Comparison of ENCODE assay signal across 18 cellular contexts in the genomic region with DNA sequence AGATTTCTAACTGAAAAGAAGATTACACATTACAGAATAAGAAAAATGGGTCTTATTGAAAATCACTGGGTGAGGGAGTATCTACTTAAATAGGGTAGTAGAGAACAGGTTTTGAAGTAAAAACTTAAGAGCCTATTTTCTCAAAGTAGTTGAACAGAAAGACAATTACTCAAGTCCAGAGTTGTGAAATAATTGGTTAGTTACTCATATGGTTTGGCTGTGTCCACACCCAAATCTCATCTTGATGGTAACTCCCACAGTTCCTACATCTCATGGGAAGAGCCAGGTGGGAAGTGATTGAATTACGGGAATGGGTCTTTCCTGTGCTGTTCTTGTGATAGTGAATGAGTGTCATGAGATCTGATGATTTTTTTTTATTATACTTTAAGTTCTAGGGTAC.
"Had no signal": no experiment of that assay in that cellular context is flagged by ENCODE, and none has a peak within 500 bp of the region (broad histone marks: within the 10 kb centered on the region; RNA-seq: fewer than 3 reads in every experiment).

No MANE protein-coding gene starts in this region.

- H3K9me3 Mint-ChIP-seq: activated CD4-positive, alpha-beta memory T cell treated with anti-CD3 and anti-CD28 coated beads, Interleukin-2, amount 10 ng/mL, durations not matched to agents 7 days and 5 days; memory B cell had no signal

- H3K27ac ChIP-seq: colonic mucosa, left lung, prostate gland had no signal

- DNase-seq: activated CD4-positive, alpha-beta memory T cell treated with anti-CD3 and anti-CD28 coated beads, Interleukin-2, amount 10 ng/mL, durations not matched to agents 7 days and 5 days; activated gamma-delta T cell treated with Interleukin-2 at 50 U/mL for 16 hours; activated naive CD8-positive, alpha-beta T cell treated with anti-CD3 and anti-CD28 coated beads, Interleukin-2, amount 10 ng/mL, durations not matched to agents 7 days and 5 days; activated T-cell treated with anti-CD3 and anti-CD28 coated beads, Interleukin-2, amount 50 U/mL, for 48 hours; aorta; colonic mucosa; foreskin melanocyte; head of caudate nucleus; left lung; nucleus accumbens; stimulated activated CD4-positive, alpha-beta T cell treated with anti-CD3 and anti-CD28 coated beads, Interleukin-2, amount 100 ng/mL, for 24 hours; stimulated activated naive B cell treated with anti-CD40 and anti-IgM and Interleukin-4, amounts not matched to agents 10 μg/mL and 1 μg/mL and 100 μg/mL, for 72 hours; T-helper 9 cell had no signal

- H3K36me3 Mint-ChIP-seq: activated naive CD8-positive, alpha-beta T cell treated with anti-CD3 and anti-CD28 coated beads, Interleukin-2, amount 10 ng/mL, durations not matched to agents 7 days and 5 days; memory B cell; natural killer cell treated with Interleukin-12 subunit alpha and Interleukin-12 subunit beta and Interleukin-15 and Interleukin-18, amount 100 ng/mL, for 72 hours; stimulated activated naive B cell treated with anti-CD40 and anti-IgM and Interleukin-4, amounts not matched to agents 10 μg/mL and 1 μg/mL and 100 μg/mL, for 72 hours; type B pancreatic cell had no signal

- ATAC-seq: left lung; natural killer cell treated with Interleukin-12 subunit alpha and Interleukin-12 subunit beta and Interleukin-15 and Interleukin-18, amount 100 ng/mL, for 72 hours; sciatic nerve; stimulated activated naive B cell treated with anti-CD40 and anti-IgM and Interleukin-4, amounts not matched to agents 10 μg/mL and 1 μg/mL and 100 μg/mL, for 72 hours had no signal

- H3K27ac Mint-ChIP-seq: activated CD4-positive, alpha-beta memory T cell treated with anti-CD3 and anti-CD28 coated beads, Interleukin-2, amount 10 ng/mL, durations not matched to agents 7 days and 5 days; activated naive CD8-positive, alpha-beta T cell treated with anti-CD3 and anti-CD28 coated beads, Interleukin-2, amount 10 ng/mL, durations not matched to agents 7 days and 5 days; memory B cell; natural killer cell treated with Interleukin-12 subunit alpha and Interleukin-12 subunit beta and Interleukin-15 and Interleukin-18, amount 100 ng/mL, for 72 hours; stimulated activated naive B cell treated with anti-CD40 and anti-IgM and Interleukin-4, amounts not matched to agents 10 μg/mL and 1 μg/mL and 100 μg/mL, for 72 hours; type B pancreatic cell had no signal

- H3K4me1 Mint-ChIP-seq: activated CD4-positive, alpha-beta memory T cell treated with anti-CD3 and anti-CD28 coated beads, Interleukin-2, amount 10 ng/mL, durations not matched to agents 7 days and 5 days; activated naive CD8-positive, alpha-beta T cell treated with anti-CD3 and anti-CD28 coated beads, Interleukin-2, amount 10 ng/mL, durations not matched to agents 7 days and 5 days; memory B cell; stimulated activated naive B cell treated with anti-CD40 and anti-IgM and Interleukin-4, amounts not matched to agents 10 μg/mL and 1 μg/mL and 100 μg/mL, for 72 hours had no signal

- H3K27me3 Mint-ChIP-seq: activated CD4-positive, alpha-beta memory T cell treated with anti-CD3 and anti-CD28 coated beads, Interleukin-2, amount 10 ng/mL, durations not matched to agents 7 days and 5 days; activated naive CD8-positive, alpha-beta T cell treated with anti-CD3 and anti-CD28 coated beads, Interleukin-2, amount 10 ng/mL, durations not matched to agents 7 days and 5 days; natural killer cell treated with Interleukin-12 subunit alpha and Interleukin-12 subunit beta and Interleukin-15 and Interleukin-18, amount 100 ng/mL, for 72 hours; stimulated activated naive B cell treated with anti-CD40 and anti-IgM and Interleukin-4, amounts not matched to agents 10 μg/mL and 1 μg/mL and 100 μg/mL, for 72 hours; type B pancreatic cell had no signal

- H3K4me3 Mint-ChIP-seq: activated CD4-positive, alpha-beta memory T cell treated with anti-CD3 and anti-CD28 coated beads, Interleukin-2, amount 10 ng/mL, durations not matched to agents 7 days and 5 days; activated naive CD8-positive, alpha-beta T cell treated with anti-CD3 and anti-CD28 coated beads, Interleukin-2, amount 10 ng/mL, durations not matched to agents 7 days and 5 days; memory B cell; natural killer cell treated with Interleukin-12 subunit alpha and Interleukin-12 subunit beta and Interleukin-15 and Interleukin-18, amount 100 ng/mL, for 72 hours; stimulated activated naive B cell treated with anti-CD40 and anti-IgM and Interleukin-4, amounts not matched to agents 10 μg/mL and 1 μg/mL and 100 μg/mL, for 72 hours; type B pancreatic cell had no signal
